10 cellular contexts compared by ENCODE assay signal in genomic region chr4:146654648-146654975, GRCh38. TPM values are rescaled to one million over a fixed set of nuclear protein-coding genes. Genes with fewer than 3 reads are reported as not detected.
DNase-seq lines count a peak whose midpoint lies in the region; ATAC-seq and TF ChIP-seq lines count a peak whose summit lies in the region.
"Had no signal": no experiment of that assay in that cellular context is flagged by ENCODE, and none has a peak within 500 bp of the region (broad histone marks: within the 10 kb centered on the region; RNA-seq: fewer than 3 reads in every experiment).

No MANE protein-coding gene starts in this region.

- peak overlapping the region; percentile 51 for H3K4me3 Mint-ChIP-seq in endodermal cell
- H3K4me3 Mint-ChIP-seq in neural progenitor cell, result peak overlapping the region; percentile 81

- DNase-seq in AG09309 (ENCODE audit: low read depth) (no peak), MG63 (no peak), endodermal cell (no peak), neural progenitor cell (ENCODE audit: low spot score) (no peak), SHP77 treated with DMSO at 0.1 percent for 48 hours (lab: John Stamatoyannopoulos, UW) (no peak), NCI-H1048 (lab: John Stamatoyannopoulos, UW) (no peak), OCI-LY7 (ENCODE audit: low spot score) (no peak)
- DNase-seq: activated CD8-positive, alpha-beta memory T cell treated with anti-CD3 and anti-CD28 coated beads for 24 hours had no signal

- BruUV-seq in OCI-LY7 (replicated peaks; lab: Mats Ljungman, UMichigan), result no TSS peak

- H4K20me1 ChIP-seq in neural progenitor cell (ENCODE audit: low read depth) (peaks cover 50% of the 10 kb centered on the region), OCI-LY7 (ENCODE audit: insufficient read depth, low read length) (no peaks in the 10 kb centered on the region)

- H3K36me3 ChIP-seq in MG63, result no peaks in the 10 kb centered on the region
- H3K36me3 ChIP-seq in endodermal cell (ENCODE audit: control insufficient read depth, insufficient read depth, low read length), result no peaks in the 10 kb centered on the region
- no peaks in the 10 kb centered on the region for H3K36me3 ChIP-seq in neural progenitor cell
- no peaks in the 10 kb centered on the region for H3K36me3 ChIP-seq in OCI-LY7 (ENCODE audit: insufficient read depth, low read length)

- H3K79me2 ChIP-seq in neural progenitor cell (ENCODE audit: low read depth) (no peaks in the 10 kb centered on the region), OCI-LY7 (ENCODE audit: insufficient read depth, low read depth, low read length) (no peaks in the 10 kb centered on the region)

- H3K9me3 Mint-ChIP-seq in endodermal cell, result no peaks in the 10 kb centered on the region
- H3K9me3 Mint-ChIP-seq in neural progenitor cell, result peaks cover 2% of the 10 kb centered on the region

- TF ChIP-seq CTCF in AG09309 (IDR thresholded peaks at IDR 0.05; ENCODE audit: control insufficient read depth, insufficient read depth, low read depth, low read length, missing control alignments), result no peak
- no peak for TF ChIP-seq CTCF in endodermal cell (conservative IDR thresholded peaks at IDR 0.05)
- TF ChIP-seq CTCF in neural progenitor cell (IDR thresholded peaks at IDR 0.05), result no peak
- no peak for TF ChIP-seq CTCF in OCI-LY7 (conservative IDR thresholded peaks at IDR 0.05; ENCODE audit: low read length)

- WGBS in endodermal cell (ENCODE audit: insufficient coverage in 1 of 2, insufficient read length in 1 of 2), 2 experiments, result 0 to 1% methylated on average over 2 to 7 of the region's 7 CpGs

- H3K4me1 Mint-ChIP-seq in endodermal cell (peaks cover 10% of the 10 kb centered on the region), neural progenitor cell (peaks cover 9% of the 10 kb centered on the region)

- H3K27me3 Mint-ChIP-seq in endodermal cell (ENCODE audit: insufficient read depth) (peaks cover 96% of the 10 kb centered on the region), neural progenitor cell (ENCODE audit: insufficient read depth, low read depth) (peaks cover 60% of the 10 kb centered on the region)

- H3K9ac ChIP-seq in endodermal cell (ENCODE audit: extremely low read depth, low read length, poor library complexity, severe bottlenecking), result no peak overlapping the region
- no peak overlapping the region for H3K9ac ChIP-seq in neural progenitor cell

- no peaks in the 10 kb centered on the region for H3K9me2 ChIP-seq in OCI-LY7 (ENCODE audit: insufficient read depth, low read length)

- CTCF ChIA-PET in OCI-LY7 (lab: Charles Lee; ENCODE audit: unreplicated experiment), result no interaction called here

- peak overlapping the region; percentile 43 for H3K4me3 ChIP-seq in AG09309 (ENCODE audit: control insufficient read depth, low read depth, low read length)
- H3K4me3 ChIP-seq in MG63, result peak overlapping the region; percentile 14; the same call in 1 of the 2 replicates
- peak overlapping the region; percentile 71 for H3K4me3 ChIP-seq in endodermal cell (ENCODE audit: low read length)
- peak overlapping the region; percentile 64 for H3K4me3 ChIP-seq in neural progenitor cell
- H3K4me3 ChIP-seq in OCI-LY7 (ENCODE audit: low read depth, low read length, poor library complexity, severe bottlenecking), result no peak overlapping the region

- intact Hi-C loops in OCI-LY7 (cut with micrococcal nuclease; ENCODE audit: unreplicated experiment), result no loop called here

- ATAC-seq in GM18502 (IDR thresholded peaks at IDR 0.05; ENCODE audit: poor library complexity, unreplicated experiment), result no peak

- H3K27me3 ChIP-seq in MG63 (no peaks in the 10 kb centered on the region), endodermal cell (ENCODE audit: control insufficient read depth, insufficient read depth, low read length, poor library complexity, severe bottlenecking) (peaks cover 96% of the 10 kb centered on the region), neural progenitor cell (peaks cover 100% of the 10 kb centered on the region)

- H3K27ac Mint-ChIP-seq in endodermal cell (no peak overlapping the region), neural progenitor cell (no peak overlapping the region)

- H2AFZ ChIP-seq in neural progenitor cell (replicated peaks) (no peak overlapping the region), OCI-LY7 (ENCODE audit: low read length) (no peak overlapping the region)

- H3K4me2 ChIP-seq in neural progenitor cell (peak overlapping the region; percentile 93), OCI-LY7 (ENCODE audit: low read length) (no peak overlapping the region)

- POLR2A ChIA-PET in OCI-LY7 (lab: Charles Lee), result no interaction called here

- H3K27ac ChIP-seq in endodermal cell (ENCODE audit: low read depth, low read length), result peak overlapping the region; percentile 26
- no peak overlapping the region for H3K27ac ChIP-seq in neural progenitor cell
- H3K27ac ChIP-seq in OCI-LY7 (ENCODE audit: low read depth, low read length, poor library complexity, severe bottlenecking), result no peak overlapping the region

- peaks cover 16% of the 10 kb centered on the region for H3F3A ChIP-seq in neural progenitor cell (ENCODE audit: low read depth)

- H3K4me1 ChIP-seq in endodermal cell (ENCODE audit: control insufficient read depth, insufficient read depth, low read length), result no peaks in the 10 kb centered on the region
- H3K4me1 ChIP-seq in neural progenitor cell, result peaks cover 7% of the 10 kb centered on the region
- no peaks in the 10 kb centered on the region for H3K4me1 ChIP-seq in OCI-LY7 (ENCODE audit: insufficient read depth, low read length, poor library complexity, severe bottlenecking)

- H3K36me3 Mint-ChIP-seq in endodermal cell (ENCODE audit: low read depth), result no peaks in the 10 kb centered on the region
- H3K36me3 Mint-ChIP-seq in neural progenitor cell, result no peaks in the 10 kb centered on the region

- H3K9me3 ChIP-seq in MG63, result no peaks in the 10 kb centered on the region
- H3K9me3 ChIP-seq in endodermal cell (ENCODE audit: control insufficient read depth, low read length), result no peaks in the 10 kb centered on the region
- H3K9me3 ChIP-seq in neural progenitor cell (ENCODE audit: low read depth), result no peaks in the 10 kb centered on the region
- H3K9me3 ChIP-seq in OCI-LY7 (ENCODE audit: low read length), result no peaks in the 10 kb centered on the region

RNA-seq across cellular contexts. Expression of gene POU4F2, which starts 15.9 kb away (rescaled TPM):
- not detected in 2 replicates for total RNA-seq in MG63 (2014; rRNA removed; shearing (Covaris generic); ENCODE audit: low replicate concordance)
- total RNA-seq in endodermal cell (not detected), neural progenitor cell (ENCODE audit: low replicate concordance) (not detected in 2 replicates), OCI-LY7 (2022) (not detected in 2 replicates)
- 4.3 TPM for polyA plus RNA-seq in endodermal cell (2013, experiment 1 of 2)
- polyA plus RNA-seq in endodermal cell (2013, experiment 2 of 2), result 3.6 TPM
- total RNA-seq in OCI-LY7 (2014; rRNA removed; shearing (Covaris generic)), result not detected in 2 replicates
- total RNA-seq: Daoy had no signal
